ENCODE assay signal across 13 cellular contexts in the genomic region with DNA sequence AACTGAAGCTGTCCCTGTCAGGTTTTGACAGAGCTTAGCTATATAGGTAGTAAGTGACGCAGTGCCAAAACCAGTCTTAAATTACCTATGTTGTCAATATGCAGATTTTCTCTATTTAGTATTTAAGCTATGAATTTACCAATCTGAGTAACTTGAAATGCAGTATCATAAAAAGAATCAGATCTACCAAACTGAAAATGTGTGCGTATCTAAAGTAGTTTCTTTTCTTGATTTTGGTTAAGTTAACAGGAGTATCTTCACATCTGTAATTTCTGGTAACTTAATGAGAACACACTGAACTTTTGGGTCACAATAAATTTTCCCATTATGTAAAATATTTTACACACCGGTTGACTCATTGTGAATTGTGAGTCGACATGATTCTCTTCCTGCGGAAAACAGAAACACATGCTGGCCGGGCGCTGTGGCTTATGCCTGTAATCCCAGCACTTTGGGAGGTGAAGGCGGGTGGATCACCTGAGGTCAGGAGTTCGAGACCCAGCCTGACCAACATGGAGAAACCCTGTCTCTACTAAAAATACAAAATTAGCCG. TPM values are rescaled to one million over a fixed set of nuclear protein-coding genes. Genes with fewer than 3 reads are reported as not detected.
A peak's percentile ranks its signal among the peaks of the same experiment; 100 is the strongest.
DNase-seq lines count a peak whose midpoint lies in the region.
"Had no signal": no experiment of that assay in that cellular context is flagged by ENCODE, and none has a peak within 500 bp of the region (broad histone marks: within the 10 kb centered on the region; RNA-seq: fewer than 3 reads in every experiment).

No MANE protein-coding gene starts in this region.

- no peaks in the 10 kb centered on the region for H3K27me3 Mint-ChIP-seq in activated naive CD4-positive, alpha-beta T cell treated with anti-CD3 and anti-CD28 coated beads for 36 hours (ENCODE audit: low read depth)
- no peaks in the 10 kb centered on the region for H3K27me3 Mint-ChIP-seq in stimulated activated naive CD8-positive, alpha-beta T cell treated with anti-CD3 and anti-CD28 coated beads, Interleukin-15, Interleukin-2, amounts not matched to agents 100 ng/mL and 50 ng/mL, for 24 hours

- H3K9me3 Mint-ChIP-seq in activated naive CD4-positive, alpha-beta T cell treated with anti-CD3 and anti-CD28 coated beads for 36 hours, result no peaks in the 10 kb centered on the region
- no peaks in the 10 kb centered on the region for H3K9me3 Mint-ChIP-seq in stimulated activated naive CD8-positive, alpha-beta T cell treated with anti-CD3 and anti-CD28 coated beads, Interleukin-15, Interleukin-2, amounts not matched to agents 100 ng/mL and 50 ng/mL, for 24 hours

- peak overlapping the region; percentile 6 for H3K4me3 Mint-ChIP-seq in activated naive CD4-positive, alpha-beta T cell treated with anti-CD3 and anti-CD28 coated beads for 36 hours
- H3K4me3 Mint-ChIP-seq in stimulated activated naive CD8-positive, alpha-beta T cell treated with anti-CD3 and anti-CD28 coated beads, Interleukin-15, Interleukin-2, amounts not matched to agents 100 ng/mL and 50 ng/mL, for 24 hours, result peak overlapping the region; percentile 6

- H3K36me3 Mint-ChIP-seq in activated naive CD4-positive, alpha-beta T cell treated with anti-CD3 and anti-CD28 coated beads for 36 hours (ENCODE audit: low read depth), result peaks cover 34% of the 10 kb centered on the region
- peaks cover 30% of the 10 kb centered on the region for H3K36me3 Mint-ChIP-seq in stimulated activated naive CD8-positive, alpha-beta T cell treated with anti-CD3 and anti-CD28 coated beads, Interleukin-15, Interleukin-2, amounts not matched to agents 100 ng/mL and 50 ng/mL, for 24 hours (ENCODE audit: low read depth)

- peak; percentile 83 for DNase-seq in activated naive CD4-positive, alpha-beta T cell treated with anti-CD3 and anti-CD28 coated beads for 36 hours
- DNase-seq in activated naive CD4-positive, alpha-beta T cell (lab: John Stamatoyannopoulos, UW), result no peak
- peak; percentile 72 to 82 for DNase-seq in activated CD4-positive, alpha-beta T cell treated with anti-CD3 and anti-CD28 coated beads, Interleukin-2, amount 50 U/mL, for 48 hours
- DNase-seq in lung microvascular endothelial cell (ENCODE audit: low read depth in 2 of 2) (peak; percentile 38 to 67), DMS 273 treated with DMSO at 0.1 percent for 48 hours (lab: John Stamatoyannopoulos, UW) (no peak), mucosa of gallbladder (ENCODE audit: low spot score) (no peak), NCI-H1436 treated with DMSO at 0.1 percent for 48 hours (lab: John Stamatoyannopoulos, UW) (no peak)
- DNase-seq: cortex of kidney, DMS153, lower lobe of right lung, NCI-H2107, sigmoid colon had no signal

- CTCF ChIA-PET in activated naive CD4-positive, alpha-beta T cell treated with anti-CD3 and anti-CD28 coated beads for 36 hours (lab: Charles Lee), result interaction anchor here (1.3 to 2.1 kb wide), 3 partner anchors 14 to 37 kb away, joined by 4 to 8 read pairs (median 5); no protein-coding TSS in a partner anchor

- H3K27ac Mint-ChIP-seq in activated naive CD4-positive, alpha-beta T cell treated with anti-CD3 and anti-CD28 coated beads for 36 hours, result peak overlapping the region; percentile 95
- H3K27ac Mint-ChIP-seq in stimulated activated naive CD8-positive, alpha-beta T cell treated with anti-CD3 and anti-CD28 coated beads, Interleukin-15, Interleukin-2, amounts not matched to agents 100 ng/mL and 50 ng/mL, for 24 hours, result peak overlapping the region; percentile 56

- peaks cover 87% of the 10 kb centered on the region for H3K4me1 Mint-ChIP-seq in activated naive CD4-positive, alpha-beta T cell treated with anti-CD3 and anti-CD28 coated beads for 36 hours (ENCODE audit: low read depth)
- H3K4me1 Mint-ChIP-seq in stimulated activated naive CD8-positive, alpha-beta T cell treated with anti-CD3 and anti-CD28 coated beads, Interleukin-15, Interleukin-2, amounts not matched to agents 100 ng/mL and 50 ng/mL, for 24 hours (ENCODE audit: low read depth), result peaks cover 92% of the 10 kb centered on the region

- intact Hi-C loops in activated naive CD4-positive, alpha-beta T cell treated with anti-CD3 and anti-CD28 coated beads for 36 hours (cut with micrococcal nuclease), result loop anchor here (1.0 kb wide), 6 partner anchors 15 to 230 kb away; partner anchors contain the start of gene RCOR1

RNA-seq across cellular contexts. Expression of gene TRAF3, which starts 45.1 kb away (rescaled TPM):
- total RNA-seq in activated naive CD4-positive, alpha-beta T cell treated with anti-CD3 and anti-CD28 coated beads for 36 hours, result 10 to 100 TPM; 74.4 to 76.8 TPM
- total RNA-seq in lung microvascular endothelial cell (8.5 and 10.7 TPM in 2 replicates), mucosa of gallbladder (17.0 TPM)

Comparison
In these comparisons a context has a peak if more than half of its experiments do, and no peak if none do; other contexts are left out.
1. DNase-seq: peak in activated naive CD4-positive, alpha-beta T cell treated with anti-CD3 and anti-CD28 coated beads for 36 hours (single experiment), activated CD4-positive, alpha-beta T cell treated with anti-CD3 and anti-CD28 coated beads, Interleukin-2, amount 50 U/mL, for 48 hours (2 of 2) and lung microvascular endothelial cell (2 of 2); none in activated naive CD4-positive, alpha-beta T cell (0 of 4), DMS 273 treated with DMSO at 0.1 percent for 48 hours (single experiment), mucosa of gallbladder (single experiment) and NCI-H1436 treated with DMSO at 0.1 percent for 48 hours (single experiment).